In genomic region chr9:128321879-128322341, GRCh38 we compare ENCODE assay signal across 8 cellular contexts. TPM values are rescaled to one million over a fixed set of nuclear protein-coding genes. Genes with fewer than 3 reads are reported as not detected.
DNase-seq lines count a peak whose midpoint lies in the region; ATAC-seq and TF ChIP-seq lines count a peak whose summit lies in the region.

No MANE protein-coding gene starts in this region.

- H3K79me2 ChIP-seq in DOHH2 (ENCODE audit: control insufficient read depth, low read length) (peaks cover 47% of the 10 kb centered on the region), SU-DHL-6 (ENCODE audit: insufficient read depth, low read length) (peaks cover 28% of the 10 kb centered on the region), hepatocyte (peaks cover 32% of the 10 kb centered on the region)

- H3K9me2 ChIP-seq in DOHH2 (replicated peaks; ENCODE audit: control insufficient read depth, low read length) (no peaks in the 10 kb centered on the region), SU-DHL-6 (replicated peaks; ENCODE audit: insufficient read depth, low read length) (no peaks in the 10 kb centered on the region), hepatocyte (replicated peaks; ENCODE audit: insufficient read depth) (no peaks in the 10 kb centered on the region)

- H4K20me1 ChIP-seq in DOHH2 (ENCODE audit: control insufficient read depth, insufficient read depth, low read depth, low read length) = no peaks in the 10 kb centered on the region
- H4K20me1 ChIP-seq in SU-DHL-6 (ENCODE audit: low read depth, low read length) = no peaks in the 10 kb centered on the region
- peaks cover 5% of the 10 kb centered on the region for H4K20me1 ChIP-seq in hepatocyte (ENCODE audit: insufficient read depth, poor library complexity, severe bottlenecking)

- H3K36me3 Mint-ChIP-seq in stimulated activated memory B cell treated with anti-CD40 and anti-IgM and Interleukin-4, amounts not matched to agents 10 μg/mL and 1 μg/mL and 100 μg/mL, for 72 hours = peaks cover 17% of the 10 kb centered on the region

- H3K4me2 ChIP-seq in DOHH2 (ENCODE audit: low read length) (peak overlapping the region; percentile 84), SU-DHL-6 (ENCODE audit: low read depth, low read length, poor library complexity, severe bottlenecking) (peak overlapping the region; percentile 72), hepatocyte (peak overlapping the region; percentile 89)

- peaks cover 23% of the 10 kb centered on the region for H3K4me1 ChIP-seq in DOHH2 (ENCODE audit: control insufficient read depth, low read length)
- H3K4me1 ChIP-seq in hepatocyte (ENCODE audit: insufficient read depth) = peaks cover 13% of the 10 kb centered on the region

- H3K9me3 ChIP-seq in DOHH2 (ENCODE audit: control insufficient read depth, insufficient read depth, low read length) (no peaks in the 10 kb centered on the region), SU-DHL-6 (ENCODE audit: insufficient read depth, low read length) (no peaks in the 10 kb centered on the region), hepatocyte (ENCODE audit: low read depth) (no peaks in the 10 kb centered on the region)

- WGBS in hepatocyte (ENCODE audit: low lambda C conversion rate, missing lambda C conversion rate) = 4% methylated on average over 16 of the region's 16 CpGs

- DNase-seq in H7 (no peak), hepatocyte (ENCODE audit: low spot score) (no peak), OCI-M1 (lab: John Stamatoyannopoulos, UW) (no peak), GM13977 (ENCODE audit: low spot score) (no peak), NCI-H146 treated with DMSO at 0.1 percent for 48 hours (lab: John Stamatoyannopoulos, UW; ENCODE audit: unreplicated experiment) (no peak)

- TF ChIP-seq CTCF in DOHH2 (IDR thresholded peaks at IDR 0.05; ENCODE audit: low read depth, low read length, poor library complexity, severe bottlenecking) (no peak), SU-DHL-6 (IDR thresholded peaks at IDR 0.05; ENCODE audit: insufficient read depth, low read length, poor library complexity, severe bottlenecking) (no peak), hepatocyte (IDR thresholded peaks at IDR 0.05; ENCODE audit: poor library complexity) (no peak), GM13977 (IDR thresholded peaks at IDR 0.05; ENCODE audit: extremely low read depth, insufficient read depth, missing control alignments) (no peak)

- H3K27me3 Mint-ChIP-seq in stimulated activated memory B cell treated with anti-CD40 and anti-IgM and Interleukin-4, amounts not matched to agents 10 μg/mL and 1 μg/mL and 100 μg/mL, for 72 hours = no peaks in the 10 kb centered on the region

- peak overlapping the region; percentile 71 for H3K9ac ChIP-seq in SU-DHL-6 (ENCODE audit: low read length)

- H3K27me3 ChIP-seq in DOHH2 (ENCODE audit: control insufficient read depth, low read length) (no peaks in the 10 kb centered on the region), H7 (ENCODE audit: control insufficient read depth, insufficient read depth, low read length) (no peaks in the 10 kb centered on the region), SU-DHL-6 (ENCODE audit: low read length) (no peaks in the 10 kb centered on the region), hepatocyte (no peaks in the 10 kb centered on the region)

- H3F3A ChIP-seq in DOHH2 (ENCODE audit: control insufficient read depth, insufficient read depth) = no peaks in the 10 kb centered on the region
- H3F3A ChIP-seq in SU-DHL-6 (ENCODE audit: insufficient read depth) = no peaks in the 10 kb centered on the region

- H3K4me3 ChIP-seq in DOHH2 (ENCODE audit: low read length) (peak overlapping the region; percentile 93), H7 (ENCODE audit: insufficient read depth, low read depth, low read length) (peak overlapping the region; percentile 91), SU-DHL-6 (ENCODE audit: insufficient read depth, low read length, poor library complexity, severe bottlenecking) (peak overlapping the region; percentile 95), hepatocyte (peak overlapping the region; percentile 60)

- H3K27ac Mint-ChIP-seq in stimulated activated memory B cell treated with anti-CD40 and anti-IgM and Interleukin-4, amounts not matched to agents 10 μg/mL and 1 μg/mL and 100 μg/mL, for 72 hours = peak overlapping the region; percentile 91

- peaks cover 34% of the 10 kb centered on the region for H3K36me3 ChIP-seq in DOHH2 (ENCODE audit: control insufficient read depth, low read length)
- peaks cover 17% of the 10 kb centered on the region for H3K36me3 ChIP-seq in H7 (replicated peaks; ENCODE audit: control insufficient read depth, insufficient read depth, low read length)
- H3K36me3 ChIP-seq in SU-DHL-6 (ENCODE audit: low read length) = no peaks in the 10 kb centered on the region
- no peaks in the 10 kb centered on the region for H3K36me3 ChIP-seq in hepatocyte (replicated peaks; ENCODE audit: insufficient read depth, low read depth)

- H3K9me3 Mint-ChIP-seq in stimulated activated memory B cell treated with anti-CD40 and anti-IgM and Interleukin-4, amounts not matched to agents 10 μg/mL and 1 μg/mL and 100 μg/mL, for 72 hours = no peaks in the 10 kb centered on the region

- H3K4me3 Mint-ChIP-seq in stimulated activated memory B cell treated with anti-CD40 and anti-IgM and Interleukin-4, amounts not matched to agents 10 μg/mL and 1 μg/mL and 100 μg/mL, for 72 hours = peak overlapping the region; percentile 90

- H3K27ac ChIP-seq in DOHH2 (ENCODE audit: low read depth, low read length) (peak overlapping the region; percentile 71), SU-DHL-6 (ENCODE audit: low read depth, low read length) (peak overlapping the region; percentile 79; the same call in 1 of the 2 replicates), hepatocyte (peak overlapping the region; percentile 2)

- ATAC-seq in stimulated activated memory B cell treated with anti-CD40 and anti-IgM and Interleukin-4, amounts not matched to agents 10 μg/mL and 1 μg/mL and 100 μg/mL, for 72 hours = no peak

- H2AFZ ChIP-seq in SU-DHL-6 (ENCODE audit: low read depth, low read length, severe bottlenecking) (peak overlapping the region; percentile 89), hepatocyte (peak overlapping the region; percentile 72)

- H3K4me1 Mint-ChIP-seq in stimulated activated memory B cell treated with anti-CD40 and anti-IgM and Interleukin-4, amounts not matched to agents 10 μg/mL and 1 μg/mL and 100 μg/mL, for 72 hours = peaks cover 13% of the 10 kb centered on the region

- in situ Hi-C loops in GM13977 (cut with MboI; ENCODE audit: low pct_unique_long_range_greater_than_20kb, low sequenced_read_pairs, unreplicated experiment) = no loop called here

RNA-seq across cellular contexts. Expression of gene TRUB2, which starts 0.3 kb away (rescaled TPM):
- 35.5 and 51.9 TPM in 2 replicates for total RNA-seq in H7 (2014; rRNA removed; shearing (Covaris generic))
- total RNA-seq in hepatocyte = 15.1 and 17.4 TPM in 2 replicates
- polyA plus RNA-seq in hepatocyte = 44.5 and 50.9 TPM in 2 replicates

RNA-seq across cellular contexts. Expression of gene COQ4, which starts 0.7 kb away (rescaled TPM):
- total RNA-seq in H7 (2014; rRNA removed; shearing (Covaris generic)) = 45.9 and 55.3 TPM in 2 replicates
- 38.2 and 40.9 TPM in 2 replicates for total RNA-seq in hepatocyte
- polyA plus RNA-seq in hepatocyte = 35.2 and 42.8 TPM in 2 replicates

RNA-seq across cellular contexts. Expression of gene SLC27A4, which starts 18.4 kb away (rescaled TPM):
- total RNA-seq in H7 (2014; rRNA removed; shearing (Covaris generic)) = 26.2 and 39.0 TPM in 2 replicates
- total RNA-seq in hepatocyte = 16.1 and 23.4 TPM in 2 replicates
- polyA plus RNA-seq in hepatocyte = 19.1 and 21.9 TPM in 2 replicates

RNA-seq across cellular contexts. Expression of gene SWI5, which starts 45.8 kb away (rescaled TPM):
- 36.3 and 53.3 TPM in 2 replicates for total RNA-seq in H7 (2014; rRNA removed; shearing (Covaris generic))
- total RNA-seq in hepatocyte = 29.0 and 33.0 TPM in 2 replicates
- polyA plus RNA-seq in hepatocyte = 55.7 and 58.4 TPM in 2 replicates

RNA-seq across cellular contexts. Expression of gene GOLGA2, which starts 46.1 kb away (rescaled TPM):
- total RNA-seq in H7 (2014; rRNA removed; shearing (Covaris generic)) = 34.4 and 48.7 TPM in 2 replicates
- 76.4 and 79.9 TPM in 2 replicates for total RNA-seq in hepatocyte
- 37.6 and 59.2 TPM in 2 replicates for polyA plus RNA-seq in hepatocyte

Comparison
In these comparisons a context has a peak if more than half of its experiments do, and no peak if none do; other contexts are left out.
1. H3K27ac ChIP-seq: peak in every context shown above with its lines; median percentile 79 in SU-DHL-6; 71 in DOHH2; 2 in hepatocyte.